8 cellular contexts compared by ENCODE assay signal in genomic region chr12:110282343-110282860, GRCh38. TPM values are rescaled to one million over a fixed set of nuclear protein-coding genes. Genes with fewer than 3 reads are reported as not detected.
DNase-seq lines count a peak whose midpoint lies in the region; ATAC-seq and TF ChIP-seq lines count a peak whose summit lies in the region.

No MANE protein-coding gene starts in this region.

- peak overlapping the region; percentile 74 for H3K4me2 ChIP-seq in trophoblast cell (ENCODE audit: low read length)

- no peak overlapping the region for H4K12ac ChIP-seq in trophoblast cell (ENCODE audit: low read depth, low read length)

- H3K9ac ChIP-seq in NT2/D1 (ENCODE audit: insufficient read length, low read depth) (peak overlapping the region; percentile 99), endodermal cell (ENCODE audit: extremely low read depth, low read length, poor library complexity, severe bottlenecking) (peak overlapping the region; percentile 91), trophoblast cell (ENCODE audit: low read length) (peak overlapping the region; percentile 99)

- H3K14ac ChIP-seq in trophoblast cell (ENCODE audit: low read length) = peak overlapping the region; percentile 89

- H3K27ac ChIP-seq in endodermal cell (ENCODE audit: low read depth, low read length) = peak overlapping the region; percentile 96
- H3K27ac ChIP-seq in trophoblast cell (ENCODE audit: low read depth, low read length) = peak overlapping the region; percentile 90

- no peak overlapping the region for H3K18ac ChIP-seq in trophoblast cell (ENCODE audit: low read length)

- H4K91ac ChIP-seq in trophoblast cell (ENCODE audit: low read depth, low read length) = no peak overlapping the region

- H3K27me3 ChIP-seq in NT2/D1 (ENCODE audit: insufficient read depth, insufficient read length) (no peaks in the 10 kb centered on the region), endodermal cell (ENCODE audit: control insufficient read depth, insufficient read depth, low read length, poor library complexity, severe bottlenecking) (no peaks in the 10 kb centered on the region), trophoblast cell (ENCODE audit: insufficient read depth, low read length) (no peaks in the 10 kb centered on the region)

- H2BK5ac ChIP-seq in trophoblast cell (ENCODE audit: low read depth, low read length, poor library complexity) = no peak overlapping the region

- H3K27ac Mint-ChIP-seq in endodermal cell = peak overlapping the region; percentile 91

- H3K4me1 Mint-ChIP-seq in endodermal cell = peaks cover 47% of the 10 kb centered on the region

- no peak for ATAC-seq in GM21367 (IDR thresholded peaks at IDR 0.05; ENCODE audit: unreplicated experiment)

- peaks cover 8% of the 10 kb centered on the region for H3K27me3 Mint-ChIP-seq in endodermal cell (ENCODE audit: insufficient read depth)

- H3K79me1 ChIP-seq in trophoblast cell (ENCODE audit: low read length) = peaks cover 14% of the 10 kb centered on the region

- peaks cover 41% of the 10 kb centered on the region for H3K36me3 Mint-ChIP-seq in endodermal cell (ENCODE audit: low read depth)

- H3K9me3 ChIP-seq in NT2/D1 (ENCODE audit: insufficient read depth, low read length) (no peaks in the 10 kb centered on the region), endodermal cell (ENCODE audit: control insufficient read depth, low read length) (no peaks in the 10 kb centered on the region), trophoblast cell (ENCODE audit: insufficient read depth, low read depth, low read length) (no peaks in the 10 kb centered on the region)

- H3K36me3 ChIP-seq in NT2/D1 (ENCODE audit: insufficient read depth, insufficient read length, low read length) (peaks cover 47% of the 10 kb centered on the region), endodermal cell (ENCODE audit: control insufficient read depth, insufficient read depth, low read length) (peaks cover 48% of the 10 kb centered on the region), trophoblast cell (ENCODE audit: control insufficient read depth in 1 of 2, insufficient read depth in 2 of 2, low read length in 2 of 2) (peaks cover under 1 to 2% of the 10 kb centered on the region in 2 experiments)

- DNase-seq in GM13976 (ENCODE audit: low spot score) = peak; percentile 36
- no peak for DNase-seq in NT2/D1 (ENCODE audit: low read depth, low spot score)
- DNase-seq in endodermal cell = no peak
- DNase-seq in trophoblast cell = peak in 1 of 2 donors; percentile 98
- DNase-seq in KBM-7 = no peak
- no peak for DNase-seq in DMS79 (lab: John Stamatoyannopoulos, UW)
- no peak for DNase-seq in cerebellum (ENCODE audit: low spot score)

- no peak for TF ChIP-seq CTCF in GM13976 (IDR thresholded peaks at IDR 0.05; ENCODE audit: borderline replicate concordance, control extremely low read depth, extremely low read depth, insufficient read depth, missing control alignments)
- TF ChIP-seq CTCF in endodermal cell (conservative IDR thresholded peaks at IDR 0.05) = no peak

- peak overlapping the region; percentile 91 for H3K4ac ChIP-seq in trophoblast cell (ENCODE audit: low read depth, low read length)

- H2BK120ac ChIP-seq in trophoblast cell (ENCODE audit: insufficient read depth, low read length, poor library complexity) = no peak overlapping the region

- peaks cover 2% of the 10 kb centered on the region for H3K4me1 ChIP-seq in NT2/D1 (ENCODE audit: insufficient read depth, insufficient read length)
- peaks cover 4% of the 10 kb centered on the region for H3K4me1 ChIP-seq in endodermal cell (ENCODE audit: control insufficient read depth, insufficient read depth, low read length)
- no peaks in the 10 kb centered on the region for H3K4me1 ChIP-seq in trophoblast cell (ENCODE audit: control insufficient read depth in 1 of 2, insufficient read depth in 2 of 2, low read length in 2 of 2)

- no peak overlapping the region for H2AK5ac ChIP-seq in trophoblast cell (ENCODE audit: low read length)

- H3K4me3 Mint-ChIP-seq in endodermal cell = peak overlapping the region; percentile 91

- H3K4me3 ChIP-seq in NT2/D1 (ENCODE audit: insufficient read length, low read depth) (peak overlapping the region; percentile 82), endodermal cell (ENCODE audit: low read length) (peak overlapping the region; percentile 96), trophoblast cell (ENCODE audit: low read depth, low read length) (peak overlapping the region; percentile 99)

- H2BK12ac ChIP-seq in trophoblast cell (ENCODE audit: low read length) = no peak overlapping the region

- no peak overlapping the region for H4K8ac ChIP-seq in trophoblast cell (ENCODE audit: low read depth, low read length)

- no peak overlapping the region for H3K23ac ChIP-seq in trophoblast cell (ENCODE audit: low read length)

- WGBS in endodermal cell (ENCODE audit: insufficient coverage in 1 of 2, insufficient read length in 1 of 2), 2 experiments = 0% methylated on average over 3 to 7 of the region's 7 CpGs
- no CpG with 5 or more reads among the region's 7 CpGs for WGBS in trophoblast cell (ENCODE audit: extremely low coverage, insufficient coverage, insufficient read length)

- H3K79me2 ChIP-seq in trophoblast cell (ENCODE audit: control insufficient read depth, insufficient read depth, low read length, poor library complexity) = peaks cover 11% of the 10 kb centered on the region

- H2AFZ ChIP-seq in trophoblast cell (ENCODE audit: insufficient read depth, low read length, poor library complexity) = peak overlapping the region; percentile 21

- in situ Hi-C loops in GM13976 (cut with MboI; ENCODE audit: low sequenced_read_pairs, unreplicated experiment) (no loop called here), KBM-7 (cut with MboI; ENCODE audit: low pct_unique_long_range_greater_than_20kb, low sequenced_read_pairs) (no loop called here)

- H3K9me3 Mint-ChIP-seq in endodermal cell = no peaks in the 10 kb centered on the region

RNA-seq across cellular contexts. Expression of gene ATP2A2, which starts 1.4 kb away (rescaled TPM):
- total RNA-seq in endodermal cell = 100 to 1,000 TPM; 151 to 235 TPM
- polyA plus RNA-seq in endodermal cell (2013, experiment 1 of 2) = 164 TPM
- polyA plus RNA-seq in endodermal cell (2013, experiment 2 of 2) = 164 TPM
- 110 and 113 TPM in 2 replicates for polyA plus RNA-seq in trophoblast cell (2013)
- 156 TPM for total RNA-seq in cerebellum
